In the genomic region with DNA sequence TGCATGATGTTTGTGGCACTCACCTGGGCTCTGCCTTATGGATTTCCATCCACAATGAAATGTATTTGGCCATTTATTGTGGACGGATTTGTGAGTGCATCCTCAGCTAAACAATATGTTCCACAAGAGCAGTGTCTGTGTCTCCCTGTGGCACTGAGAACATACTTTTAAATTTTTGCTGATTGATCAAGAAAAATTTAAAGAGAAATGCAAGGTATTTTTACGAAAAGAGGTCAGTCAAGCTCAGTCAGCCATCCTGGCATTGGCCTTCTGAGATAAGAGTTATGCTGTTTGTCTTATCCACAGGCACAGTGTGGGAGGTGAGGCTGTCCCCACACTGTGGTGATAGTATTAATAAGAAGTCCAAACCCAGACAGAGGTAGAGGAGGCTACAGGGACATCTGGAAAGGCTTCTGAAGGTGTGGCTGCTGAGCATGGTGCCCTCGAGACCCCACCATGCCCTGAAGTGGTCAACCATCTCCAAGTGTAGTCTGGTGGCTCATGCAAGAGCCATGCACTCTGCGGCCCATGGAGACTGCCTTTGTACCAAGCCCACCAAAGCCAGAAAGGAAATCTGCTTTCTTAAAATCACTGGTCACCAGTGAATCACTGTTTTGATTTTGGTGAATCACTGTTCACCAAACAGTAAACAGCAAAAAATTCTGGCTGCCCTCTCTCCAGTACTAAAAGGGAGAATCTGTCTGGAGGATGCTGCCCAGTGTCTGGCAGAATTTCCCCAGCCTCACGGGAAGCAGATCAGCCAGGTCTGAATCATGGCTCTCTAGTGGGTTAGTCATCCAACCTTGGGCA, we compare ENCODE assay signal across 10 cellular contexts. TPM values are rescaled to one million over a fixed set of nuclear protein-coding genes. Genes with fewer than 3 reads are reported as not detected.
DNase-seq lines count a peak whose midpoint lies in the region; ATAC-seq and TF ChIP-seq lines count a peak whose summit lies in the region.
"Had no signal": no experiment of that assay in that cellular context is flagged by ENCODE, and none has a peak within 500 bp of the region (broad histone marks: within the 10 kb centered on the region; RNA-seq: fewer than 3 reads in every experiment).

No MANE protein-coding gene starts in this region.

- H3K27me3 ChIP-seq in PC-3 (ENCODE audit: low read length) = no peaks in the 10 kb centered on the region
- H3K27me3 ChIP-seq in osteoblast (ENCODE audit: insufficient read depth, low read length) = no peaks in the 10 kb centered on the region

- no peak overlapping the region for H3K4me3 Mint-ChIP-seq in activated CD8-positive, alpha-beta T cell treated with anti-CD3 and anti-CD28 coated beads, Interleukin-2, amount 10 ng/mL, durations not matched to agents 7 days and 5 days

- POLR2A ChIA-PET in PC-3 (lab: Charles Lee; ENCODE audit: unreplicated experiment) = interaction anchor here (0.6 kb wide), 2 partner anchors 741 to 1073 kb away, joined by 3 to 4 read pairs; partner anchors contain the start of gene ETF1
- POLR2A ChIA-PET in activated CD8-positive, alpha-beta T cell treated with anti-CD3 and anti-CD28 coated beads, Interleukin-2, amount 10 ng/mL, durations not matched to agents 7 days and 5 days (lab: Charles Lee) = no interaction called here

- H3K27ac ChIP-seq in PC-3 (ENCODE audit: low read length) (peak overlapping the region; percentile 83), osteoblast (ENCODE audit: low read depth, low read length) (peak overlapping the region; percentile 91)

- no peaks in the 10 kb centered on the region for H3K9me2 ChIP-seq in PC-3 (replicated peaks; ENCODE audit: low read length)

- peak; percentile 96 for DNase-seq in AG20443 (ENCODE audit: low spot score)
- DNase-seq in PC-3 = peak; percentile 94
- DNase-seq in epidermal melanocyte (ENCODE audit: insufficient read length, low spot score) = peak; percentile 40
- peak; percentile 91 for DNase-seq in osteoblast (ENCODE audit: insufficient read length, low spot score, missing footprints)
- DNase-seq in activated CD8-positive, alpha-beta T cell treated with anti-CD3 and anti-CD28 coated beads, Interleukin-2, amount 10 ng/mL, durations not matched to agents 7 days and 5 days = no peak
- DNase-seq: COR-L47, NCI-H526 treated with DMSO at 0.1 percent for 48 hours had no signal

- H3K9me3 ChIP-seq in PC-3 (ENCODE audit: low read length) = no peaks in the 10 kb centered on the region
- no peaks in the 10 kb centered on the region for H3K9me3 ChIP-seq in osteoblast (ENCODE audit: low read depth, low read length)

- H3K4me1 ChIP-seq in PC-3 (ENCODE audit: insufficient read depth, low read length) (peaks cover 22% of the 10 kb centered on the region), osteoblast (ENCODE audit: insufficient read depth, low read length) (peaks cover 32% of the 10 kb centered on the region)

- H3K79me2 ChIP-seq in PC-3 (ENCODE audit: low read length) (no peaks in the 10 kb centered on the region), osteoblast (ENCODE audit: insufficient read depth, low read length) (peaks cover 53% of the 10 kb centered on the region)

- H3K9me3 Mint-ChIP-seq in activated CD8-positive, alpha-beta T cell treated with anti-CD3 and anti-CD28 coated beads, Interleukin-2, amount 10 ng/mL, durations not matched to agents 7 days and 5 days (ENCODE audit: insufficient read depth) = no peaks in the 10 kb centered on the region

- peaks cover 15% of the 10 kb centered on the region for H3K27me3 Mint-ChIP-seq in activated CD8-positive, alpha-beta T cell treated with anti-CD3 and anti-CD28 coated beads, Interleukin-2, amount 10 ng/mL, durations not matched to agents 7 days and 5 days (ENCODE audit: low read depth)

- TF ChIP-seq CTCF in PC-3 (conservative IDR thresholded peaks at IDR 0.05; ENCODE audit: low read depth, low read length) = no peak
- TF ChIP-seq CTCF in osteoblast (IDR thresholded peaks at IDR 0.05; ENCODE audit: extremely low read depth, low read depth, low read length) = no peak

- ATAC-seq in PC-3 (peak; percentile 97), GM18502 (IDR thresholded peaks at IDR 0.05; ENCODE audit: poor library complexity, unreplicated experiment) (no peak), GM18867 (IDR thresholded peaks at IDR 0.05; ENCODE audit: unreplicated experiment) (no peak), GM21526 (IDR thresholded peaks at IDR 0.05; ENCODE audit: low FRiP score, unreplicated experiment) (no peak)
- ATAC-seq in activated CD8-positive, alpha-beta T cell treated with anti-CD3 and anti-CD28 coated beads, Interleukin-2, amount 10 ng/mL, durations not matched to agents 7 days and 5 days = no peak

- no peak overlapping the region; the same call in 1 of the 2 replicates for H3K9ac ChIP-seq in PC-3 (ENCODE audit: low read length)

- no peak overlapping the region for H3K4me3 ChIP-seq in PC-3 (ENCODE audit: low read length)
- no peak overlapping the region for H3K4me3 ChIP-seq in osteoblast (ENCODE audit: insufficient read depth, low read length)

- H3K36me3 Mint-ChIP-seq in activated CD8-positive, alpha-beta T cell treated with anti-CD3 and anti-CD28 coated beads, Interleukin-2, amount 10 ng/mL, durations not matched to agents 7 days and 5 days (ENCODE audit: low read depth) = no peaks in the 10 kb centered on the region

- intact Hi-C loops in PC-3 (cut with micrococcal nuclease) = loop anchor here (2.0 kb wide), 1 partner anchor 118 kb away; no protein-coding TSS in a partner anchor

- H4K20me1 ChIP-seq in PC-3 (ENCODE audit: low read length) (no peaks in the 10 kb centered on the region), osteoblast (ENCODE audit: insufficient read depth, low read length) (peaks cover 3% of the 10 kb centered on the region)

- BruUV-seq in PC-3 (replicated peaks; lab: Mats Ljungman, UMichigan) = no TSS peak

- peak overlapping the region; percentile 63 for H3K4me2 ChIP-seq in PC-3 (ENCODE audit: low read length)
- H3K4me2 ChIP-seq in osteoblast (ENCODE audit: insufficient read depth, low read length) = peak overlapping the region; percentile 62

- H3F3A ChIP-seq in PC-3 (ENCODE audit: low read length, unreplicated experiment) = no peaks in the 10 kb centered on the region

- H3K36me3 ChIP-seq in PC-3 (ENCODE audit: low read depth, low read length) = no peaks in the 10 kb centered on the region
- H3K36me3 ChIP-seq in osteoblast (ENCODE audit: insufficient read depth, low read length) = no peaks in the 10 kb centered on the region

- H3K4me1 Mint-ChIP-seq in activated CD8-positive, alpha-beta T cell treated with anti-CD3 and anti-CD28 coated beads, Interleukin-2, amount 10 ng/mL, durations not matched to agents 7 days and 5 days (ENCODE audit: low read depth) = no peaks in the 10 kb centered on the region

- H2AFZ ChIP-seq in PC-3 (ENCODE audit: low read length) (no peak overlapping the region), osteoblast (ENCODE audit: low read length) (no peak overlapping the region)

- H3K27ac Mint-ChIP-seq in activated CD8-positive, alpha-beta T cell treated with anti-CD3 and anti-CD28 coated beads, Interleukin-2, amount 10 ng/mL, durations not matched to agents 7 days and 5 days = no peak overlapping the region

- CTCF ChIA-PET in PC-3 (lab: Charles Lee) = no interaction called here
- CTCF ChIA-PET in activated CD8-positive, alpha-beta T cell treated with anti-CD3 and anti-CD28 coated beads, Interleukin-2, amount 10 ng/mL, durations not matched to agents 7 days and 5 days (lab: Charles Lee) = no interaction called here

RNA-seq across cellular contexts. Expression of gene SPOCK1, which starts 28.8 kb away (rescaled TPM):
- 8.2 and 9.8 TPM in 2 replicates for total RNA-seq in PC-3 (2014; rRNA removed)
- total RNA-seq in osteoblast = 221 and 231 TPM in 2 replicates
- not detected for total RNA-seq in activated CD8-positive, alpha-beta T cell treated with anti-CD3 and anti-CD28 coated beads, Interleukin-2, amount 10 ng/mL, durations not matched to agents 7 days and 5 days

Comparison
In these comparisons a context has a peak if more than half of its experiments do, and no peak if none do; other contexts are left out.
1. RNA of gene SPOCK1, which starts 28.8 kb away (total RNA-seq): 221 to 231 TPM in osteoblast; 8.2 to 9.8 TPM in PC-3 and not detected in activated CD8-positive, alpha-beta T cell treated with anti-CD3 and anti-CD28 coated beads, Interleukin-2, amount 10 ng/mL, durations not matched to agents 7 days and 5 days; every median in the first group is over 10 times any median in the second.